In genomic region chr5:136042156-136042555, GRCh38 we compare ENCODE assay signal across 22 cellular contexts. TPM values are rescaled to one million over a fixed set of nuclear protein-coding genes. Genes with fewer than 3 reads are reported as not detected.
DNase-seq lines count a peak whose midpoint lies in the region; ATAC-seq, FAIRE-seq and TF ChIP-seq lines count a peak whose summit lies in the region.
"Had no signal": no experiment of that assay in that cellular context is flagged by ENCODE, and none has a peak within 500 bp of the region (broad histone marks: within the 10 kb centered on the region; RNA-seq: fewer than 3 reads in every experiment).

No MANE protein-coding gene starts in this region.

- H3K79me2 ChIP-seq in HepG2 (ENCODE audit: insufficient read depth, low read length) (no peaks in the 10 kb centered on the region), hepatocyte (no peaks in the 10 kb centered on the region)

- 100% methylated on average over 1 of the region's 1 CpG for WGBS in HepG2 (ENCODE audit: low lambda C conversion rate)
- WGBS in right lobe of liver (ENCODE audit: insufficient coverage, low coverage, low lambda C conversion rate, missing lambda C conversion rate), result 90% methylated on average over 1 of the region's 1 CpG
- WGBS in hepatocyte (ENCODE audit: low lambda C conversion rate, missing lambda C conversion rate), result 96% methylated on average over 1 of the region's 1 CpG
- WGBS in transverse colon (ENCODE audit: low coverage in 1 of 2), 2 donors, result 50 to 72% methylated on average over 1 of the region's 1 CpG

- no peak for TF ChIP-seq RAD21 in HepG2 (CRISPR knock-in tag; IDR thresholded peaks at IDR 0.05)

- H4K20me1 ChIP-seq in HepG2 (ENCODE audit: insufficient read depth, low read length) (no peaks in the 10 kb centered on the region), hepatocyte (ENCODE audit: insufficient read depth, poor library complexity, severe bottlenecking) (no peaks in the 10 kb centered on the region)

- DNase-seq in HepG2 (ENCODE audit: low spot score) (no peak), right lobe of liver (no peak), RWPE2 (ENCODE audit: low spot score) (no peak), hepatocyte (ENCODE audit: low spot score) (no peak), T1000 (lab: John Stamatoyannopoulos, UW) (no peak), transverse colon (no peak), NCI-H187 (lab: John Stamatoyannopoulos, UW) (no peak)
- DNase-seq in T-helper 2 cell treated with Interferon-gamma antibody and Interleukin-4, amounts not matched to agents 5 μg/mL and 100 μg/mL, for 36 hours (ENCODE audit: low spot score), result no peak
- DNase-seq: activated CD4-positive, CD25-positive, alpha-beta regulatory T cell; activated naive CD4-positive, alpha-beta T cell treated with anti-CD3 and anti-CD28 coated beads, Interleukin-2, amount 50 U/mL, for 16 hours; activated T-cell treated with anti-CD3 and anti-CD28 coated beads, Interleukin-2, amount 50 U/mL, for 72 hours; foreskin keratinocyte; NCI-H1694 treated with DMSO at 0.1 percent for 48 hours; NCI-H526; psoas muscle; stimulated activated CD4-positive, alpha-beta T cell treated with anti-CD3 and anti-CD28 coated beads, Interleukin-4, amount 100 ng/mL, for 1 hour; stimulated activated naive CD4-positive, alpha-beta T cell treated with Interleukin-2 at 50 U/mL for 16 hours had no signal

- POLR2A ChIA-PET in HepG2 (lab: Yijun Ruan, JAX), result interaction anchor here (2.7 to 5.4 kb wide), 2 partner anchors 10 to 12 kb away, joined by 11 to 29 read pairs; no protein-coding TSS in a partner anchor

- no peak overlapping the region for H3K4me3 Mint-ChIP-seq in T-helper 2 cell treated with Interferon-gamma antibody and Interleukin-4, amounts not matched to agents 5 μg/mL and 100 μg/mL, for 36 hours
- H3K4me3 Mint-ChIP-seq: activated T-cell treated with anti-CD3 and anti-CD28 coated beads, Interleukin-2, amount 50 U/mL, for 72 hours; central memory CD8-positive, alpha-beta T cell had no signal

- no peak for TF ChIP-seq CTCF in HepG2 (CRISPR knock-in tag; IDR thresholded peaks at IDR 0.05)
- TF ChIP-seq CTCF in right lobe of liver (IDR thresholded peaks at IDR 0.05), result no peak
- no peak for TF ChIP-seq CTCF in RWPE2 (IDR thresholded peaks at IDR 0.05; ENCODE audit: poor library complexity, severe bottlenecking)
- no peak for TF ChIP-seq CTCF in hepatocyte (IDR thresholded peaks at IDR 0.05; ENCODE audit: poor library complexity)
- TF ChIP-seq CTCF in transverse colon (IDR thresholded peaks at IDR 0.05), result no peak

- H3K9me3 ChIP-seq in HepG2 (ENCODE audit: low read length), result no peaks in the 10 kb centered on the region
- no peaks in the 10 kb centered on the region for H3K9me3 ChIP-seq in right lobe of liver
- no peaks in the 10 kb centered on the region for H3K9me3 ChIP-seq in RWPE2 (ENCODE audit: severe bottlenecking)
- no peaks in the 10 kb centered on the region for H3K9me3 ChIP-seq in hepatocyte (ENCODE audit: low read depth)
- no peaks in the 10 kb centered on the region for H3K9me3 ChIP-seq in transverse colon

- H3K4me2 ChIP-seq in HepG2 (ENCODE audit: low read depth, low read length) (no peak overlapping the region), hepatocyte (no peak overlapping the region)
- H3K4me2 ChIP-seq: KMS-11 had no signal

- H3K9me2 ChIP-seq in hepatocyte (replicated peaks; ENCODE audit: insufficient read depth), result no peaks in the 10 kb centered on the region

- FAIRE-seq in HepG2 (lab: Jason Lieb, UNC), result no peak
- FAIRE-seq: keratinocyte had no signal

- no peak overlapping the region for H3K27ac ChIP-seq in HepG2 (ENCODE audit: extremely low read length, insufficient read depth, low read length)
- no peak overlapping the region for H3K27ac ChIP-seq in right lobe of liver
- H3K27ac ChIP-seq in RWPE2 (ENCODE audit: poor library complexity, severe bottlenecking), result peak overlapping the region; percentile 95
- H3K27ac ChIP-seq in hepatocyte, result peak overlapping the region; percentile 75
- no peak overlapping the region for H3K27ac ChIP-seq in transverse colon
- H3K27ac ChIP-seq: C4-2B, foreskin keratinocyte, KMS-11, psoas muscle had no signal

- H3K4me3 ChIP-seq in HepG2 (replicated peaks in 1 of 3; ENCODE audit: insufficient read depth in 1 of 3, low read depth in 2 of 3, low read length in 3 of 3), result no peak overlapping the region
- H3K4me3 ChIP-seq in right lobe of liver, result no peak overlapping the region
- no peak overlapping the region for H3K4me3 ChIP-seq in RWPE2 (ENCODE audit: severe bottlenecking)
- no peak overlapping the region for H3K4me3 ChIP-seq in hepatocyte
- no peak overlapping the region for H3K4me3 ChIP-seq in transverse colon
- H3K4me3 ChIP-seq: psoas muscle, tibial nerve had no signal

- H3K36me3 Mint-ChIP-seq in T-helper 2 cell treated with Interferon-gamma antibody and Interleukin-4, amounts not matched to agents 5 μg/mL and 100 μg/mL, for 36 hours (ENCODE audit: low read depth), result peaks cover 4% of the 10 kb centered on the region

- no TSS peak for BruUV-seq in HepG2 (replicated peaks; lab: Mats Ljungman, UMichigan)

- peaks cover 13% of the 10 kb centered on the region for H3K4me1 Mint-ChIP-seq in T-helper 2 cell treated with Interferon-gamma antibody and Interleukin-4, amounts not matched to agents 5 μg/mL and 100 μg/mL, for 36 hours (ENCODE audit: low read depth)

- no peak overlapping the region for H3K27ac Mint-ChIP-seq in T-helper 2 cell treated with Interferon-gamma antibody and Interleukin-4, amounts not matched to agents 5 μg/mL and 100 μg/mL, for 36 hours
- H3K27ac Mint-ChIP-seq: activated T-cell treated with anti-CD3 and anti-CD28 coated beads, Interleukin-2, amount 50 U/mL, for 72 hours had no signal

- H3K27me3 Mint-ChIP-seq in T-helper 2 cell treated with Interferon-gamma antibody and Interleukin-4, amounts not matched to agents 5 μg/mL and 100 μg/mL, for 36 hours (ENCODE audit: low read depth), result peaks cover 13% of the 10 kb centered on the region
- H3K27me3 Mint-ChIP-seq: central memory CD8-positive, alpha-beta T cell had no signal

- in situ Hi-C loops in HepG2 (cut with HindIII; ENCODE audit: extremely low pct_ligation_motif_present, low pct_unique_long_range_greater_than_20kb) (no loop called here), transverse colon (cut with MboI; ENCODE audit: low pct_ligation_motif_present in 1 of 4, low pct_unique_long_range_greater_than_20kb in 1 of 4, low sequenced_read_pairs in 3 of 4) (no loop called here)

- H3K9ac ChIP-seq in HepG2 (ENCODE audit: insufficient read depth, low read depth, low read length), result no peak overlapping the region
- H3K9ac ChIP-seq: KMS-11 had no signal

- H3K36me3 ChIP-seq in HepG2 (replicated peaks in 1 of 2; ENCODE audit: control insufficient read depth in 1 of 2, insufficient read depth in 2 of 2, low read length in 2 of 2) (peaks cover 39 to 68% of the 10 kb centered on the region in 2 experiments), right lobe of liver (no peaks in the 10 kb centered on the region), RWPE2 (ENCODE audit: low read depth) (peaks cover 100% of the 10 kb centered on the region), hepatocyte (replicated peaks; ENCODE audit: insufficient read depth, low read depth) (peaks cover 3% of the 10 kb centered on the region), transverse colon (no peaks in the 10 kb centered on the region)

- TF ChIP-seq POLR2A in HepG2 (IDR thresholded peaks at IDR 0.05; ENCODE audit: insufficient read depth in 1 of 2, low read depth in 2 of 2, low read length in 2 of 2) (no peak), right lobe of liver (IDR thresholded peaks at IDR 0.05) (no peak), transverse colon (IDR thresholded peaks at IDR 0.05) (no peak)

- ATAC-seq in HepG2 (no peak), right lobe of liver (no peak), RWPE2 (ENCODE audit: low read depth) (no peak)
- ATAC-seq: foreskin keratinocyte, psoas muscle had no signal

- no peaks in the 10 kb centered on the region for H3K27me3 ChIP-seq in HepG2 (ENCODE audit: control insufficient read depth in 1 of 2, insufficient read depth in 2 of 2, low read length in 2 of 2)
- H3K27me3 ChIP-seq in right lobe of liver, result no peaks in the 10 kb centered on the region
- no peaks in the 10 kb centered on the region for H3K27me3 ChIP-seq in RWPE2 (ENCODE audit: insufficient read depth, poor library complexity, severe bottlenecking)
- H3K27me3 ChIP-seq in hepatocyte, result no peaks in the 10 kb centered on the region
- H3K27me3 ChIP-seq in transverse colon, result no peaks in the 10 kb centered on the region
- H3K27me3 ChIP-seq: foreskin keratinocyte, tibial nerve had no signal

- no peak for TF ChIP-seq EP300 in HepG2 (IDR thresholded peaks at IDR 0.05; ENCODE audit: low read depth in 2 of 2, low read length in 2 of 2)
- no peak for TF ChIP-seq EP300 in HepG2 (CRISPR knock-in tag; IDR thresholded peaks at IDR 0.05; ENCODE audit: borderline replicate concordance)
- no peak for TF ChIP-seq EP300 in transverse colon (IDR thresholded peaks at IDR 0.05; ENCODE audit: low read depth)

- H3K4me1 ChIP-seq in HepG2 (ENCODE audit: insufficient read depth, low read length) (peaks cover 19% of the 10 kb centered on the region), right lobe of liver (no peaks in the 10 kb centered on the region), RWPE2 (ENCODE audit: insufficient read depth, poor library complexity, severe bottlenecking) (peaks cover 10% of the 10 kb centered on the region), hepatocyte (ENCODE audit: insufficient read depth) (peaks cover 7% of the 10 kb centered on the region), transverse colon (peaks cover 7 to 31% (median 17%) of the 10 kb centered on the region in 4 donors)

- CTCF ChIA-PET in HepG2 (lab: Yijun Ruan, JAX; ENCODE audit: low intra/inter-chr PET ratio, low total read pairs), result no interaction called here

- no peaks in the 10 kb centered on the region for H3K9me3 Mint-ChIP-seq in T-helper 2 cell treated with Interferon-gamma antibody and Interleukin-4, amounts not matched to agents 5 μg/mL and 100 μg/mL, for 36 hours
- H3K9me3 Mint-ChIP-seq: activated T-cell treated with anti-CD3 and anti-CD28 coated beads, Interleukin-2, amount 50 U/mL, for 72 hours; central memory CD8-positive, alpha-beta T cell had no signal

- intact Hi-C loops in HepG2 (cut with micrococcal nuclease; ENCODE audit: unreplicated experiment) (no loop called here), right lobe of liver (cut with DNase I) (no loop called here), transverse colon (cut with DNase I; ENCODE audit: low total_unique reads) (no loop called here)

- H2AFZ ChIP-seq in HepG2 (ENCODE audit: low read length), result no peak overlapping the region
- no peak overlapping the region for H2AFZ ChIP-seq in hepatocyte

RNA-seq across cellular contexts. Expression of gene TGFBI, which starts 13.4 kb away (rescaled TPM):
- total RNA-seq in HepG2 (2016; rRNA removed; fragmentation: Illumina TruSeq; extraction: Trizol) (138 and 275 TPM in 2 replicates), right lobe of liver (100 to 1,000 TPM in 3 of 6 experiments, 10 to 100 TPM in 3; 30.7 to 143 (median 87.2) TPM), hepatocyte (316 and 401 TPM in 2 replicates), transverse colon (10 to 100 TPM; 22.4 to 79.6 (median 29.8) TPM)
- 50.3 and 55.8 TPM in 2 replicates for total RNA-seq in HepG2 (2016; cell fraction: cytosol; rRNA removed; fragmentation: Illumina TruSeq; extraction: Trizol; ENCODE audit: low read depth)
- 131 and 276 TPM in 2 replicates for total RNA-seq in HepG2 (2016; cell fraction: insoluble cytoplasmic fraction; rRNA removed; fragmentation: Illumina TruSeq; extraction: Trizol)
- 113 and 131 TPM in 2 replicates for total RNA-seq in HepG2 (2016; cell fraction: membrane; rRNA removed; fragmentation: Illumina TruSeq; extraction: Trizol)
- total RNA-seq in HepG2 (2016; cell fraction: nucleus; rRNA removed; fragmentation: Illumina TruSeq; extraction: Trizol), result 247 and 314 TPM in 2 replicates
- polyA plus RNA-seq in HepG2 (2011; rRNA removed) (441 and 457 TPM in 2 replicates), hepatocyte (396 and 509 TPM in 2 replicates)
- 304 and 337 TPM in 2 replicates for polyA plus RNA-seq in HepG2 (2011; cell fraction: cytosol; rRNA removed)
- polyA plus RNA-seq in HepG2 (2011; cell fraction: nucleus; rRNA removed), result 658 and 897 TPM in 2 replicates
- 309 and 371 TPM in 2 replicates for polyA plus RNA-seq in HepG2 (2012)
- polyA plus RNA-seq in HepG2 (2016; cell fraction: cytosol; fragmentation: Illumina TruSeq; extraction: Trizol; ENCODE audit: low read depth), result 43.1 and 46.7 TPM in 2 replicates
- 120 and 134 TPM in 2 replicates for polyA plus RNA-seq in HepG2 (2016; cell fraction: insoluble cytoplasmic fraction; fragmentation: Illumina TruSeq; extraction: Trizol; ENCODE audit: low read depth)
- 83.1 and 98.3 TPM in 2 replicates for polyA plus RNA-seq in HepG2 (2016; cell fraction: membrane; fragmentation: Illumina TruSeq; extraction: Trizol; ENCODE audit: low read depth)
- polyA plus RNA-seq in HepG2 (2016; cell fraction: nucleus; fragmentation: Illumina TruSeq; extraction: Trizol; ENCODE audit: insufficient read depth, low read depth), result 385 and 414 TPM in 2 replicates
- polyA minus RNA-seq in HepG2 (2011; rRNA and poly(A)+ RNA removed; ENCODE audit: low replicate concordance), result 25.5 and 364 TPM in 2 replicates
- polyA minus RNA-seq in HepG2 (2011; cell fraction: cytosol; rRNA and poly(A)+ RNA removed), result 249 and 302 TPM in 2 replicates
- polyA minus RNA-seq in HepG2 (2011; cell fraction: nucleus; rRNA and poly(A)+ RNA removed), result 204 and 216 TPM in 2 replicates
- total RNA-seq: activated T-cell treated with anti-CD3 and anti-CD28 coated beads, Interleukin-2, amount 50 U/mL, for 72 hours had no signal

Comparison
In these comparisons a context has a peak if more than half of its experiments do, and no peak if none do; other contexts are left out.
1. H3K27ac ChIP-seq: peak in RWPE2 (single experiment) and hepatocyte (single experiment); none in HepG2 (single experiment), right lobe of liver (0 of 3) and transverse colon (0 of 4).